ENCODE assay signal across 9 cellular contexts in genomic region chr13:104773775-104774174, GRCh38.
DNase-seq lines count a peak whose midpoint lies in the region; ATAC-seq, FAIRE-seq and TF ChIP-seq lines count a peak whose summit lies in the region.
"Had no signal": no experiment of that assay in that cellular context is flagged by ENCODE, and none has a peak within 500 bp of the region (broad histone marks: within the 10 kb centered on the region; RNA-seq: fewer than 3 reads in every experiment).

No MANE protein-coding gene starts in this region.

- H3K9me3 ChIP-seq in WERI-Rb-1 (ENCODE audit: severe bottlenecking) = no peaks in the 10 kb centered on the region
- no peaks in the 10 kb centered on the region for H3K9me3 ChIP-seq in keratinocyte (ENCODE audit: control insufficient read depth, low read depth, low read length)
- H3K9me3 ChIP-seq: neutrophil had no signal

- no peak overlapping the region for H2AFZ ChIP-seq in keratinocyte (ENCODE audit: control insufficient read depth, low read length)

- DNase-seq in DMS53 (lab: John Stamatoyannopoulos, UW) (peak; percentile 62), NAMALWA (ENCODE audit: low spot score) (peak; percentile 69), WERI-Rb-1 (no peak), keratinocyte (ENCODE audit: low read depth, low spot score) (no peak), GOT3 (lab: John Stamatoyannopoulos, UW) (no peak)
- DNase-seq in stimulated activated CD4-positive, alpha-beta T cell treated with anti-CD3 and anti-CD28 coated beads, Interleukin-2, amount 100 ng/mL, for 48 hours = no peak
- DNase-seq in activated CD8-positive, alpha-beta memory T cell treated with anti-CD3 and anti-CD28 coated beads, Interleukin-2, amount 50 U/mL, for 48 hours = no peak

- no peak overlapping the region for H3K9ac ChIP-seq in keratinocyte (ENCODE audit: control insufficient read depth, extremely low read depth, insufficient read depth, low read length)

- no peaks in the 10 kb centered on the region for H4K20me1 ChIP-seq in keratinocyte (ENCODE audit: control insufficient read depth, extremely low read depth, insufficient read depth, low read length)

- ATAC-seq in GM21723 (IDR thresholded peaks at IDR 0.05; ENCODE audit: unreplicated experiment) = peak; percentile 69

- peak; percentile 76 for TF ChIP-seq CTCF in WERI-Rb-1 (IDR thresholded peaks at IDR 0.05; ENCODE audit: low read depth, low read length)
- TF ChIP-seq CTCF in keratinocyte (optimal IDR thresholded peaks at IDR 0.05 in 1 of 3, IDR thresholded peaks at IDR 0.05 in 1 of 3, conservative IDR thresholded peaks at IDR 0.05 in 1 of 3; ENCODE audit: extremely low read depth in 1 of 3, insufficient read depth in 2 of 3, low read length in 3 of 3) = peak in 2 of 3 experiments; percentile 48 to 57

- H3K9me1 ChIP-seq in keratinocyte (ENCODE audit: control insufficient read depth, extremely low read depth, insufficient read depth, low read length) = no peaks in the 10 kb centered on the region

- H3K4me3 ChIP-seq in WERI-Rb-1 (ENCODE audit: low read depth, low read length) (no peak overlapping the region), keratinocyte (ENCODE audit: control insufficient read depth in 2 of 3, extremely low read depth in 1 of 3, insufficient read depth in 2 of 3, low read depth in 1 of 3, low read length in 3 of 3) (no peak overlapping the region)

- H3K79me2 ChIP-seq in keratinocyte (ENCODE audit: control insufficient read depth, insufficient read depth, low read length) = no peaks in the 10 kb centered on the region

- no peak overlapping the region for H3K4me2 ChIP-seq in keratinocyte (ENCODE audit: control insufficient read depth, extremely low read depth, insufficient read depth, low read depth, low read length)

- H3K27ac ChIP-seq in WERI-Rb-1 (no peak overlapping the region), keratinocyte (ENCODE audit: control insufficient read depth, insufficient read depth, low read length) (no peak overlapping the region)
- H3K27ac ChIP-seq: neutrophil had no signal

- no peaks in the 10 kb centered on the region for H3K4me1 ChIP-seq in keratinocyte (ENCODE audit: control insufficient read depth, extremely low read depth, insufficient read depth, low read length)

- H3K36me3 ChIP-seq in WERI-Rb-1 = no peaks in the 10 kb centered on the region
- H3K36me3 ChIP-seq in keratinocyte (ENCODE audit: control insufficient read depth in 2 of 2, extremely low read depth in 1 of 2, insufficient read depth in 2 of 2, low read length in 2 of 2) = no peaks in the 10 kb centered on the region
- H3K36me3 ChIP-seq: neutrophil had no signal

- dilution Hi-C loops in keratinocyte (cut with MboI; ENCODE audit: extremely low pct_ligation_motif_present, low sequenced_read_pairs) = no loop called here

- no peaks in the 10 kb centered on the region for H3K27me3 ChIP-seq in WERI-Rb-1 (ENCODE audit: insufficient read depth, low read depth, severe bottlenecking)
- no peaks in the 10 kb centered on the region for H3K27me3 ChIP-seq in keratinocyte (ENCODE audit: control insufficient read depth, extremely low read depth, insufficient read depth, low read length)
- H3K27me3 ChIP-seq: neutrophil had no signal

- no peak for FAIRE-seq in keratinocyte (lab: Jason Lieb, UNC)

Comparison
In these comparisons a context has a peak if more than half of its experiments do, and no peak if none do; other contexts are left out.
1. DNase-seq: peak in DMS53 (single experiment) and NAMALWA (single experiment); none in WERI-Rb-1 (single experiment), keratinocyte (single experiment), stimulated activated CD4-positive, alpha-beta T cell treated with anti-CD3 and anti-CD28 coated beads, Interleukin-2, amount 100 ng/mL, for 48 hours (0 of 2), activated CD8-positive, alpha-beta memory T cell treated with anti-CD3 and anti-CD28 coated beads, Interleukin-2, amount 50 U/mL, for 48 hours (single experiment) and GOT3 (single experiment).